ENCODE assay signal across 8 cellular contexts in genomic region chr19:18683109-18683954, GRCh38. TPM values are rescaled to one million over a fixed set of nuclear protein-coding genes. Genes with fewer than 3 reads are reported as not detected.
A peak's percentile ranks its signal among the peaks of the same experiment; 100 is the strongest.
DNase-seq lines count a peak whose midpoint lies in the region; ATAC-seq and TF ChIP-seq lines count a peak whose summit lies in the region.

Gene CRTC1 (plus strand): TSS chr19:18683680. CDS start chr19:18683703, 23 bp downstream.

- TF ChIP-seq CTCF in fibroblast of the aortic adventitia (IDR thresholded peaks at IDR 0.05; ENCODE audit: insufficient read depth, low read length), result no peak
- no peak for TF ChIP-seq CTCF in nephron (IDR thresholded peaks at IDR 0.05; ENCODE audit: unreplicated experiment in 3 of 3)

- peaks cover 6% of the 10 kb centered on the region for H3K4me1 Mint-ChIP-seq in nephron

- peaks cover 4% of the 10 kb centered on the region for H3K36me3 Mint-ChIP-seq in nephron (ENCODE audit: low read depth)

- H3K4me3 Mint-ChIP-seq in nephron, result peak within 1 kb of the TSS; percentile 89 to 91 (median 89)

- DNase-seq in DMS 273 (lab: John Stamatoyannopoulos, UW; ENCODE audit: unreplicated experiment) (peak; percentile 95), Kasumi-1 (lab: John Stamatoyannopoulos, UW) (peak; percentile 46 to 54), RPMI8226 (peak; percentile 93), fibroblast of the aortic adventitia (ENCODE audit: low read depth) (peak; percentile 79)
- peak; percentile 88 for DNase-seq in activated T-helper 9 cell treated with anti-CD3 and anti-CD28 coated beads, Interleukin-2, amount 50 U/mL, for 16 hours (ENCODE audit: low read depth)
- peak; percentile 84 for DNase-seq in stimulated activated naive CD4-positive, alpha-beta T cell treated with Interleukin-2 at 50 U/mL for 16 hours (lab: John Stamatoyannopoulos, UW)

- no peaks in the 10 kb centered on the region for H3K9me3 Mint-ChIP-seq in nephron

- peak; percentile 69 for ATAC-seq in GM21723 (IDR thresholded peaks at IDR 0.05; ENCODE audit: unreplicated experiment)

- H3K4me3 ChIP-seq in fibroblast of the aortic adventitia (ENCODE audit: low read depth, low read length), result peak within 1 kb of the TSS; percentile 84

- H3K27ac Mint-ChIP-seq in nephron, result peak within 1 kb of the TSS; percentile 48 to 91 (median 74)

- H3K27me3 Mint-ChIP-seq in nephron (ENCODE audit: low read depth), result no peaks in the 10 kb centered on the region

RNA-seq across cellular contexts. Expression of gene CRTC1, which starts in this region (rescaled TPM):
- 1.1 and 2.4 TPM in 2 replicates for total RNA-seq in fibroblast of the aortic adventitia (ENCODE audit: low replicate concordance)

Comparison
In these comparisons a context has a peak if more than half of its experiments do, and no peak if none do; other contexts are left out.
1. Peak in every context shown above with its lines: DNase-seq, ATAC-seq and H3K4me3 ChIP-seq.